Comparison of ENCODE assay signal across 24 cellular contexts in the genomic region with DNA sequence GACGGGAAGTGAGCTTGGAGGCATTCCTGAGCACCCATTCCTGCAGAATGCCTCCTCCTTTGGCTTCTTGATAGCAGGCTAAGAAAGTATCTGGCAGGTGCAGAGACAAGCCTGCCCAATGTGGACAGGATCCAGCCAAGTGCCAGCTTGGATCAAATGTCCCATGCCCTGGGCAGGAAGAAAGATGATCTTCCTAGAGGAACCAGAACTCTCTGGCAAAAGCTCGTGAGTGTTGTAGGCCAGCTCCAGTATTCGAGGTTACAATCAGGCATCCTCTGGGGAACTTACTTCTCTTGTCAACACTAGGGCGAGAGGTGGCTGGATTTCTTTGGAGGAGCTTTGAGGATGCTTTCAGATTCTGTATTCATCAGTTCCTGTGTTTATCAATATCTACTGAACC.
"Had no signal": no experiment of that assay in that cellular context is flagged by ENCODE, and none has a peak within 500 bp of the region (broad histone marks: within the 10 kb centered on the region; RNA-seq: fewer than 3 reads in every experiment).

No MANE protein-coding gene starts in this region.

- H3K4me3 ChIP-seq: coronary artery, dorsolateral prefrontal cortex, esophagus muscularis mucosa, heart right ventricle, left ventricle myocardium inferior, lower lobe of right lung, mucosa of descending colon had no signal

- H3K36me3 ChIP-seq: esophagus muscularis mucosa, heart right ventricle, left ventricle myocardium inferior, lower lobe of right lung had no signal

- DNase-seq: cerebellar nuclear complex; dermis blood vessel endothelial cell; dorsolateral prefrontal cortex; effector CD4-positive, alpha-beta T cell; effector memory CD4-positive, alpha-beta T cell; foreskin keratinocyte; glutamatergic neuron; head of caudate nucleus; heart right ventricle; hippocampal formation; left colon; left ventricle myocardium inferior; lower lobe of right lung; mesenchymal stem cell; mucosa of descending colon had no signal

- H3K27ac ChIP-seq: coronary artery, dorsolateral prefrontal cortex, foreskin keratinocyte, lower lobe of right lung had no signal

- H3K4me1 ChIP-seq: foreskin keratinocyte, lower lobe of right lung had no signal

- H3K36me3 Mint-ChIP-seq: mesothelial cell of epicardium had no signal

- ATAC-seq: foreskin keratinocyte, heart right ventricle, left colon, left lobe of liver, lower lobe of right lung, mucosa of descending colon had no signal

- H3K27ac Mint-ChIP-seq: mesothelial cell of epicardium had no signal

- FAIRE-seq: colon, endothelial cell of umbilical vein, frontal cortex, islet of Langerhans, keratinocyte had no signal

- H3K27me3 ChIP-seq: dorsolateral prefrontal cortex had no signal

- H3K4me3 Mint-ChIP-seq: mesothelial cell of epicardium had no signal
